Comparison of ENCODE assay signal across 1 cellular context in genomic region chr3:111803123-111803593, GRCh38.
A peak's percentile ranks its signal among the peaks of the same experiment; 100 is the strongest.
TF ChIP-seq lines count a peak whose summit lies in the region.

No MANE protein-coding gene starts in this region.

TF ChIP-seq in SK-N-SH, 30 proteins besides CTCF, POLR2A, EP300 and RAD21 (continued from another document):
- TF ChIP-seq TEAD4 (IDR thresholded peaks at IDR 0.05; ENCODE audit: borderline replicate concordance, insufficient read depth) = peak; percentile 74
- TF ChIP-seq, protein P1, sequence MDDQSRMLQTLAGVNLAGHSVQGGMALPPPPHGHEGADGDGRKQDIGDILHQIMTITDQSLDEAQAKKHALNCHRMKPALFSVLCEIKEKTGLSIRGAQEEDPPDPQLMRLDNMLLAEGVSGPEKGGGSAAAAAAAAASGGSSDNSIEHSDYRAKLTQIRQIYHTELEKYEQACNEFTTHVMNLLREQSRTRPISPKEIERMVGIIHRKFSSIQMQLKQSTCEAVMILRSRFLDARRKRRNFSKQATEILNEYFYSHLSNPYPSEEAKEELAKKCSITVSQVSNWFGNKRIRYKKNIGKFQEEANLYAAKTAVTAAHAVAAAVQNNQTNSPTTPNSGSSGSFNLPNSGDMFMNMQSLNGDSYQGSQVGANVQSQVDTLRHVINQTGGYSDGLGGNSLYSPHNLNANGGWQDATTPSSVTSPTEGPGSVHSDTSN (IDR thresholded peaks at IDR 0.05) = peak; percentile 59
- no peak for TF ChIP-seq MXI1 (IDR thresholded peaks at IDR 0.05; ENCODE audit: low read depth, low read length)
- 0 out of 2 replicates have a peak, but pooled peaks have one; percentile 8 for TF ChIP-seq SMC3 (IDR thresholded peaks at IDR 0.05; ENCODE audit: low read depth, low read length)
- TF ChIP-seq MEF2A (IDR thresholded peaks at IDR 0.05; ENCODE audit: borderline replicate concordance, low read depth) = peak; percentile 29; the same call in 1 of the 2 replicates
- peak; percentile 80 for TF ChIP-seq FOXM1 (IDR thresholded peaks at IDR 0.05; ENCODE audit: low read depth)
- TF ChIP-seq FOSL2 (IDR thresholded peaks at IDR 0.05; ENCODE audit: borderline replicate concordance, low read depth) = peak; percentile 34; the same call in 1 of the 2 replicates
- TF ChIP-seq CHD2 (IDR thresholded peaks at IDR 0.05; ENCODE audit: low read length, partially characterized antibody) = no peak
- TF ChIP-seq REST (IDR thresholded peaks at IDR 0.05; ENCODE audit: low read depth, low read length) = no peak
- no peak for TF ChIP-seq NRF1 (IDR thresholded peaks at IDR 0.05; ENCODE audit: low read depth, low read length)
- no peak for TF ChIP-seq RFX5 (IDR thresholded peaks at IDR 0.05; ENCODE audit: low read length)
- TF ChIP-seq, protein P2, sequence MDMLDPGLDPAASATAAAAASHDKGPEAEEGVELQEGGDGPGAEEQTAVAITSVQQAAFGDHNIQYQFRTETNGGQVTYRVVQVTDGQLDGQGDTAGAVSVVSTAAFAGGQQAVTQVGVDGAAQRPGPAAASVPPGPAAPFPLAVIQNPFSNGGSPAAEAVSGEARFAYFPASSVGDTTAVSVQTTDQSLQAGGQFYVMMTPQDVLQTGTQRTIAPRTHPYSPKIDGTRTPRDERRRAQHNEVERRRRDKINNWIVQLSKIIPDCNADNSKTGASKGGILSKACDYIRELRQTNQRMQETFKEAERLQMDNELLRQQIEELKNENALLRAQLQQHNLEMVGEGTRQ (IDR thresholded peaks at IDR 0.05; ENCODE audit: borderline replicate concordance, low read depth, low read length) = no peak
- peak; percentile 87 for TF ChIP-seq NFIC (IDR thresholded peaks at IDR 0.05; ENCODE audit: borderline replicate concordance)
- no peak for TF ChIP-seq SIN3A (IDR thresholded peaks at IDR 0.05; ENCODE audit: borderline replicate concordance, low read depth, low read length)
- TF ChIP-seq JUND (IDR thresholded peaks at IDR 0.05) = peak; percentile 49
- TF ChIP-seq TAF1 (IDR thresholded peaks at IDR 0.05; ENCODE audit: borderline replicate concordance, low read depth, low read length) = peak; percentile 20; the same call in 1 of the 2 replicates
- TF ChIP-seq RCOR1 (IDR thresholded peaks at IDR 0.05; ENCODE audit: low read length) = no peak
- TF ChIP-seq TCF12 (IDR thresholded peaks at IDR 0.05) = peak; percentile 65
